8 cellular contexts compared by ENCODE assay signal in the genomic region with DNA sequence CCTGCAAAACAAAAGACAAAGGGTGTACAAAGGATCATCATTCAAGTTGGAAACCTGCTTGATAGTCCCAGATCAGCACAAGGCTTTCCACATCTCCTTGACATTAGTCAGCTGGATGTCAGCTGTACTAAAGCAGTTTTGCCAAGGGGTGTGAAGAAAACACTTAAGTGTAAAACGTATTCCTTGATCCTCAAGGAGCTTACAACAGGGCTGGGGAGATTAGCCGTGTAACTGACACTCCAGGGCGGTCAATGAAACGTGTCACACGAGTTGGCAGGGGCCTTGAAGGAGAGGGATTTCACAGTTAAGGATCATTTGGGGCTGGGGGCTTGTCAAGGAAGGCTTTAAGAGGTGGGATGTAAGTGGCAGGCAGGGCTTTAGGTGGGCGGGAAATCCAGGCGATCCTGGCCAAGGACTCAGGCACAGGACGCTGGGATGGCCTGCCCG. TPM values are rescaled to one million over a fixed set of nuclear protein-coding genes. Genes with fewer than 3 reads are reported as not detected.
DNase-seq lines count a peak whose midpoint lies in the region; ATAC-seq and TF ChIP-seq lines count a peak whose summit lies in the region.

No MANE protein-coding gene starts in this region.

- peak overlapping the region; percentile 85 for H3K4me2 ChIP-seq in Loucy (ENCODE audit: low read depth, low read length, poor library complexity, severe bottlenecking)

- no peaks in the 10 kb centered on the region for H3K9me3 ChIP-seq in CD4-positive, CD25-positive, alpha-beta regulatory T cell (ENCODE audit: control insufficient read depth in 2 of 2, low read length in 2 of 2)
- no peaks in the 10 kb centered on the region for H3K9me3 ChIP-seq in Loucy (ENCODE audit: insufficient read depth, low read depth, low read length)
- no peaks in the 10 kb centered on the region for H3K9me3 ChIP-seq in mesodermal cell (ENCODE audit: control insufficient read depth, low read length)
- no peaks in the 10 kb centered on the region for H3K9me3 ChIP-seq in aorta (ENCODE audit: control insufficient read depth, low read length)

- H3F3A ChIP-seq in Loucy (ENCODE audit: low read depth): no peaks in the 10 kb centered on the region

- H3K36me3 ChIP-seq in CD4-positive, CD25-positive, alpha-beta regulatory T cell (ENCODE audit: control insufficient read depth, insufficient read depth, low read length): no peaks in the 10 kb centered on the region
- no peaks in the 10 kb centered on the region for H3K36me3 ChIP-seq in Loucy (ENCODE audit: insufficient read depth, low read length)
- no peaks in the 10 kb centered on the region for H3K36me3 ChIP-seq in mesodermal cell (ENCODE audit: control insufficient read depth, insufficient read depth, low read length)
- no peaks in the 10 kb centered on the region for H3K36me3 ChIP-seq in aorta (ENCODE audit: control insufficient read depth in 1 of 2, insufficient read depth in 2 of 2, low read length in 1 of 2)

- H3K4me3 Mint-ChIP-seq in CD4-positive, CD25-positive, alpha-beta regulatory T cell: peak overlapping the region; percentile 45 to 87 (median 67)

- H3K4me1 ChIP-seq in CD4-positive, CD25-positive, alpha-beta regulatory T cell (ENCODE audit: control insufficient read depth, insufficient read depth, low read length, poor library complexity, severe bottlenecking): no peaks in the 10 kb centered on the region
- H3K4me1 ChIP-seq in Loucy (ENCODE audit: insufficient read depth, low read length, poor library complexity, severe bottlenecking): peaks cover 29% of the 10 kb centered on the region
- H3K4me1 ChIP-seq in mesodermal cell (ENCODE audit: control insufficient read depth, insufficient read depth, low read length, poor library complexity, severe bottlenecking): peaks cover 6% of the 10 kb centered on the region
- H3K4me1 ChIP-seq in aorta (ENCODE audit: control insufficient read depth in 1 of 2, insufficient read depth in 2 of 2, low read length in 2 of 2): no peaks in the 10 kb centered on the region

- peaks cover 0 to 10% (median 2%) of the 10 kb centered on the region in 7 donors for H3K9me3 Mint-ChIP-seq in CD4-positive, CD25-positive, alpha-beta regulatory T cell

- DNase-seq in CD4-positive, CD25-positive, alpha-beta regulatory T cell: no peak
- DNase-seq in coronary artery (ENCODE audit: low spot score): no peak
- DNase-seq in aorta: no peak
- no peak for DNase-seq in CD1c-positive myeloid dendritic cell (ENCODE audit: extremely low spot score)
- no peak for DNase-seq in stimulated activated CD4-positive, alpha-beta T cell treated with anti-CD3 and anti-CD28 coated beads, Interleukin-4, amount 100 ng/mL, for 4 hours

- no peaks in the 10 kb centered on the region for H3K27me3 Mint-ChIP-seq in CD4-positive, CD25-positive, alpha-beta regulatory T cell

- intact Hi-C loops in aorta (cut with DNase I): no loop called here

- ATAC-seq in CD4-positive, CD25-positive, alpha-beta regulatory T cell (ENCODE audit: low read depth in 2 of 2): no peak
- ATAC-seq in aorta (ENCODE audit: low FRiP score): peak; percentile 42
- ATAC-seq in HG03342 (IDR thresholded peaks at IDR 0.05; ENCODE audit: unreplicated experiment): no peak

- peaks cover 7 to 10% (median 9%) of the 10 kb centered on the region in 4 donors for H3K4me1 Mint-ChIP-seq in CD4-positive, CD25-positive, alpha-beta regulatory T cell

- no peak overlapping the region for H3K27ac ChIP-seq in CD4-positive, CD25-positive, alpha-beta regulatory T cell (ENCODE audit: insufficient read depth, low read length, poor library complexity, severe bottlenecking)
- peak overlapping the region; percentile 89 to 96 for H3K27ac ChIP-seq in coronary artery
- no peak overlapping the region for H3K27ac ChIP-seq in mesodermal cell (ENCODE audit: low read depth, low read length, severe bottlenecking)
- peak overlapping the region in 1 of 2 donors; percentile 7 for H3K27ac ChIP-seq in aorta (ENCODE audit: low read depth in 1 of 2, low read length in 2 of 2)

- no peaks in the 10 kb centered on the region for H4K20me1 ChIP-seq in Loucy (ENCODE audit: insufficient read depth, low read length, poor library complexity, severe bottlenecking)

- TF ChIP-seq CTCF in Loucy (conservative IDR thresholded peaks at IDR 0.05; ENCODE audit: low read length): no peak
- no peak for TF ChIP-seq CTCF in coronary artery (IDR thresholded peaks at IDR 0.05)

- H3K27me3 ChIP-seq in CD4-positive, CD25-positive, alpha-beta regulatory T cell (ENCODE audit: control insufficient read depth, insufficient read depth, low read length): no peaks in the 10 kb centered on the region
- H3K27me3 ChIP-seq in Loucy (ENCODE audit: insufficient read depth, low read length, poor library complexity, severe bottlenecking) (no peaks in the 10 kb centered on the region), aorta (ENCODE audit: control insufficient read depth in 1 of 2, insufficient read depth in 2 of 2, low read length in 1 of 2) (no peaks in the 10 kb centered on the region)

- H3K27ac Mint-ChIP-seq in CD4-positive, CD25-positive, alpha-beta regulatory T cell: no peak overlapping the region

- peak overlapping the region; percentile 97 for H3K9ac ChIP-seq in Loucy (ENCODE audit: low read depth, low read length, poor library complexity, severe bottlenecking)

- no peaks in the 10 kb centered on the region for H3K36me3 Mint-ChIP-seq in CD4-positive, CD25-positive, alpha-beta regulatory T cell

- no peaks in the 10 kb centered on the region for H3K9me2 ChIP-seq in Loucy (replicated peaks; ENCODE audit: low read depth, low read length)

- WGBS in mesodermal cell (ENCODE audit: insufficient coverage in 2 of 2), 2 experiments: 33 to 35% methylated on average over 5 to 8 of the region's 9 CpGs
- WGBS in aorta, 2 donors: 3 to 6% methylated on average over 9 of the region's 9 CpGs

- no peak overlapping the region for H3K4me3 ChIP-seq in CD4-positive, CD25-positive, alpha-beta regulatory T cell (ENCODE audit: low read depth, low read length)
- H3K4me3 ChIP-seq in Loucy (ENCODE audit: low read length, poor library complexity, severe bottlenecking) (peak overlapping the region; percentile 93), coronary artery (peak overlapping the region; percentile 99), mesodermal cell (ENCODE audit: extremely low read depth, insufficient read depth, low read length, poor library complexity, severe bottlenecking) (peak overlapping the region; percentile 81), aorta (ENCODE audit: low read length in 2 of 2) (peak overlapping the region; percentile 5 to 78)

- peak overlapping the region; percentile 97 for H2AFZ ChIP-seq in Loucy (ENCODE audit: low read length)

- H3K79me2 ChIP-seq in Loucy (ENCODE audit: insufficient read depth, low read length): peaks cover 40% of the 10 kb centered on the region

RNA-seq across cellular contexts. Expression of gene CNTLN, which starts 0.4 kb away (rescaled TPM):
- total RNA-seq in CD4-positive, CD25-positive, alpha-beta regulatory T cell: 0.52 TPM
- polyA plus RNA-seq in CD4-positive, CD25-positive, alpha-beta regulatory T cell: under 1 TPM in 3 of 4 donors, not detected in 1; 0.09 to 0.29 (median 0.10) TPM
- 7.8 TPM for polyA plus RNA-seq in mesodermal cell (2013, experiment 1 of 2)
- polyA plus RNA-seq in mesodermal cell (2013, experiment 2 of 2): 10.6 TPM
- 10 to 100 TPM; 12.2 to 17.0 TPM for total RNA-seq in aorta
- polyA plus RNA-seq in aorta: 1 to 10 TPM; 2.6 to 4.9 TPM

Comparison
In these comparisons a context has a peak if more than half of its experiments do, and no peak if none do; other contexts are left out.
1. H3K27ac ChIP-seq: peak in coronary artery (2 of 2); none in CD4-positive, CD25-positive, alpha-beta regulatory T cell (single experiment) and mesodermal cell (single experiment).